In the genomic region with DNA sequence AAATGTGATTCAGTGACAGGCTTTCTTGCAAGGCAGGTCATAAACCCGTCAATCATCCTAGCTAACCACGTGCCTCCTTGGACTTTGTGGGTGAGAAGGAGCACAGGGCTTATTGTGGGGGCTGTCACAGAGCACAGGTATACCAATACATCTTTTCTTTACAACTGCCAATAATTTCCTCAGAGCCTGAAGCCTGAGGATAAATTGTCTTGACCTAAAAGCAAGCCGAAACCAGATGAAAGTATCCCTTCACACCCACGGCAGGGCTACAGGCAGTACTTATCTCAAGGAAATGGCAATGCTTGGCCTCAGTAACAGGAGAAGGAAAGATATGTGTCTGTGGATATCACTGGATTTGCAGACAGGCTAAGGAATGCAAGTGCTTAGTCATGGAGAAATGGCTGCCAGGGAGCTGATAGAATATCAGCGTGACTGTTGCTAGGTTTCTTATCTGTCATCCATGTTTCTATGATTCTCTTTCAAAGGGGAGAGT, we compare ENCODE assay signal across 10 cellular contexts.
DNase-seq lines count a peak whose midpoint lies in the region; FAIRE-seq and TF ChIP-seq lines count a peak whose summit lies in the region.
"Had no signal": no experiment of that assay in that cellular context is flagged by ENCODE, and none has a peak within 500 bp of the region (broad histone marks: within the 10 kb centered on the region; RNA-seq: fewer than 3 reads in every experiment).

No MANE protein-coding gene starts in this region.

- DNase-seq in AG20443 (ENCODE audit: low spot score) (peak; percentile 78), RCC 7860 (ENCODE audit: low spot score) (peak; percentile 65), epithelial cell of prostate (ENCODE audit: low read depth, low spot score) (no peak), epidermal melanocyte (ENCODE audit: insufficient read length, low spot score) (no peak), T-helper 2 cell (no peak), NCI-H146 (lab: John Stamatoyannopoulos, UW) (no peak), suprapubic skin (ENCODE audit: low spot score in 2 of 2) (no peak)
- DNase-seq: GDM1, NCI-H2227 treated with DMSO at 0.1 percent for 48 hours had no signal

- 47% methylated on average over 5 of the region's 5 CpGs for WGBS in suprapubic skin

- H3K36me3 Mint-ChIP-seq in nephron (ENCODE audit: low read depth), result no peaks in the 10 kb centered on the region

- peaks cover 9% of the 10 kb centered on the region for H3K9me3 Mint-ChIP-seq in nephron

- H3K27ac Mint-ChIP-seq in nephron, result peak overlapping the region; percentile 71 to 86 (median 84)

- TF ChIP-seq EP300 in suprapubic skin (IDR thresholded peaks at IDR 0.05), result no peak

- no peaks in the 10 kb centered on the region for H3K27me3 ChIP-seq in suprapubic skin

- peaks cover 29% of the 10 kb centered on the region for H3K4me1 ChIP-seq in suprapubic skin

- H3K4me1 Mint-ChIP-seq in nephron, result peaks cover 30% of the 10 kb centered on the region

- no peak for TF ChIP-seq CTCF in nephron (IDR thresholded peaks at IDR 0.05; ENCODE audit: unreplicated experiment in 3 of 3)
- TF ChIP-seq CTCF in suprapubic skin (IDR thresholded peaks at IDR 0.05), result no peak

- H3K4me3 Mint-ChIP-seq in nephron, result peak overlapping the region in 1 of 3 experiments; percentile 52

- H3K4me3 ChIP-seq in suprapubic skin, result no peak overlapping the region

- TF ChIP-seq POLR2A in suprapubic skin (IDR thresholded peaks at IDR 0.05), result no peak

- H3K27ac ChIP-seq in epithelial cell of prostate (peak overlapping the region; percentile 95), suprapubic skin (no peak overlapping the region)

- FAIRE-seq in RCC 7860 (lab: Jason Lieb, UNC), result no peak

- no peaks in the 10 kb centered on the region for H3K9me3 ChIP-seq in suprapubic skin

- no peaks in the 10 kb centered on the region for H3K36me3 ChIP-seq in suprapubic skin

- H3K27me3 Mint-ChIP-seq in nephron (ENCODE audit: low read depth), result no peaks in the 10 kb centered on the region

Comparison
In these comparisons a context has a peak if more than half of its experiments do, and no peak if none do; other contexts are left out.
1. DNase-seq: peak in AG20443 (single experiment) and RCC 7860 (single experiment); none in epithelial cell of prostate (single experiment), epidermal melanocyte (single experiment), T-helper 2 cell (0 of 5), NCI-H146 (single experiment) and suprapubic skin (0 of 2).